24 cellular contexts compared by ENCODE assay signal in the genomic region with DNA sequence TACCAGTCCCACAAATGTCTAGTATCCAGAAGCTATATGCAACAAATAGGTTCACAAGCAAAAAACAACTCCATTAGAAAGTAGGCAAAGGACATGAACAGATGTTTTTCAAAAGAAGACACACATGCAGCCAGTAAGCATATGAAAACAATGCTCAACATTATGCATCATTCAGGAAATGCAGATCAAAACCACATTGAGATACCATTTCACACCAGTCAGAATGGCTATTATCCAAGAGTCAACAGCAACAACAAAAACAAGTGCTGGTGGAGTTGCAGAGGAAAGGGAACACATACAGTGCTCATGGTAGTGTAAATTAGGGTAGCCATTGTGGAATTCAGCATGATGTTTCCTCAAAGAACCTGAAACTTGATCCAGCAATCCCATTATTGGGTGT.
"Had no signal": no experiment of that assay in that cellular context is flagged by ENCODE, and none has a peak within 500 bp of the region (broad histone marks: within the 10 kb centered on the region; RNA-seq: fewer than 3 reads in every experiment).

No MANE protein-coding gene starts in this region.

- H3K4me3 ChIP-seq: spleen, suprapubic skin, tibial artery, upper lobe of right lung had no signal

- H3K27ac ChIP-seq: spleen, suprapubic skin, tibial artery, upper lobe of right lung had no signal

- H3K36me3 ChIP-seq: spleen, suprapubic skin, tibial artery, upper lobe of right lung had no signal

- H3K9me3 ChIP-seq: spleen, suprapubic skin, tibial artery, upper lobe of right lung had no signal

- DNase-seq: activated B cell treated with CpG ODN at 0.5 μM for 24 hours; activated CD4-positive, alpha-beta T cell treated with anti-CD3 and anti-CD28 coated beads, Interleukin-2, amount 50 U/mL, for 1 hour; activated CD8-positive, alpha-beta memory T cell treated with anti-CD3 and anti-CD28 coated beads, Interleukin-2, amount 10 ng/mL, durations not matched to agents 7 days and 5 days; activated CD8-positive, alpha-beta T cell treated with anti-CD3 and anti-CD28 coated beads, Interleukin-2, amount 10 ng/mL, durations not matched to agents 7 days and 5 days; activated naive CD4-positive, alpha-beta T cell treated with Interleukin-2 at 50 U/mL for 16 hours; activated T-cell treated with anti-CD3 and anti-CD28 coated beads, Interleukin-2, amount 50 U/mL, for 72 hours; aorta; caudate nucleus; endodermal cell; glutamatergic neuron; hippocampal formation; immature natural killer cell; kidney; left colon; mammary epithelial cell; posterior cingulate gyrus; right cardiac atrium; stimulated activated naive CD4-positive, alpha-beta T cell; T-helper 1 cell; tibial artery; upper lobe of right lung had no signal

- H3K27me3 ChIP-seq: spleen, suprapubic skin, tibial artery, upper lobe of right lung had no signal

- ATAC-seq: activated CD8-positive, alpha-beta memory T cell treated with anti-CD3 and anti-CD28 coated beads, Interleukin-2, amount 10 ng/mL, durations not matched to agents 7 days and 5 days; activated CD8-positive, alpha-beta T cell treated with anti-CD3 and anti-CD28 coated beads, Interleukin-2, amount 10 ng/mL, durations not matched to agents 7 days and 5 days; activated T-cell treated with anti-CD3 and anti-CD28 coated beads, Interleukin-2, amount 50 U/mL, for 72 hours; esophagus mucosa; left colon; right cardiac atrium; upper lobe of right lung had no signal

- H3K4me1 ChIP-seq: spleen, suprapubic skin, tibial artery, upper lobe of right lung had no signal
